ENCODE assay signal across 8 cellular contexts in the genomic region with DNA sequence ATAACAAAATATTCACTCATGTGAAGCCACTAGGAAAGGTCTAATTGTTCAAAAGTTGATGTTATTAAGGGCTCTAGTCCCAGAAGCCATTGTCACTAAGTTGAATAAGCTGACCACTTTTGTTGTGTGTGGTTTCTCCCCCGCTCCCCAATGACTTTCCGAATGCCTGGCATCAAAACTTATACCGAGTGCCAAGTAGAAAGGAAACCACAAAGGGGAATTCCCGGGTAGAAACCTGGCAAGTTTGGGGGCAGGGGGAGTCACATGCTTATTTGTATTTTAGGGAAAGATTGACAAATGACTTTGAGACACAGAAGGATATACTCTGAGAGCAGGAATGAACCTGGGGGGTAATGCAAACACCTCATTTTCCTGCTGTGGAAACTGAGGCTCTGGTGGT.
DNase-seq lines count a peak whose midpoint lies in the region; ATAC-seq, FAIRE-seq and TF ChIP-seq lines count a peak whose summit lies in the region.

No MANE protein-coding gene starts in this region.

- TF ChIP-seq RAD21 in K562 (CRISPR knock-in tag; conservative IDR thresholded peaks at IDR 0.05 in 1 of 2, IDR thresholded peaks at IDR 0.05 in 1 of 2): no peak

- H3K36me3 ChIP-seq in PC-3 (ENCODE audit: low read depth, low read length) (no peaks in the 10 kb centered on the region), K562 (ENCODE audit: control insufficient read depth, insufficient read depth, low read length) (peaks cover 52% of the 10 kb centered on the region; the same call in 2 of the 3 replicates), ovary (no peaks in the 10 kb centered on the region), WERI-Rb-1 (no peaks in the 10 kb centered on the region)

- peaks cover 3% of the 10 kb centered on the region for H3F3A ChIP-seq in PC-3 (ENCODE audit: low read length, unreplicated experiment)

- DNase-seq in AG04450 (ENCODE audit: low read depth, low spot score) (no peak), PC-3 (peak; percentile 71), K562 (ENCODE audit: extremely low read depth in 1 of 4, low spot score in 3 of 4) (no peak), ovary (peak in 1 of 5 donors; percentile 25), NCI-H446 (lab: John Stamatoyannopoulos, UW) (no peak), WERI-Rb-1 (no peak)

- CTCF ChIA-PET in AG04450 (lab: Charles Lee) (interaction anchor here (0.5 to 1.5 kb wide), 2 partner anchors 220 to 419 kb away, joined by 3 read pairs; no protein-coding TSS in a partner anchor), PC-3 (lab: Charles Lee) (no interaction called here), K562 (lab: Yijun Ruan, JAX; ENCODE audit: low intra/inter-chr PET ratio) (no interaction called here)

- BruUV-seq in PC-3 (replicated peaks; lab: Mats Ljungman, UMichigan) (no TSS peak), K562 (replicated peaks; lab: Mats Ljungman, UMichigan) (no TSS peak)

- peak overlapping the region; percentile 59 for H3K27ac ChIP-seq in AG04450 (ENCODE audit: low read depth, low read length)
- H3K27ac ChIP-seq in PC-3 (ENCODE audit: low read length): peak overlapping the region; percentile 72
- H3K27ac ChIP-seq in K562 (ENCODE audit: extremely low read depth, low read depth, low read length): peak overlapping the region; percentile 95
- H3K27ac ChIP-seq in ovary: peak overlapping the region; percentile 17 to 47
- no peak overlapping the region for H3K27ac ChIP-seq in WERI-Rb-1

- H2AFZ ChIP-seq in PC-3 (ENCODE audit: low read length): no peak overlapping the region
- peak overlapping the region; percentile 65 for H2AFZ ChIP-seq in K562 (ENCODE audit: low read depth, low read length)

- peak; percentile 8 for ATAC-seq in PC-3
- no peak for ATAC-seq in K562
- ATAC-seq in HG03457 (IDR thresholded peaks at IDR 0.05; ENCODE audit: unreplicated experiment): no peak
- ATAC-seq in HG03045 (IDR thresholded peaks at IDR 0.05; ENCODE audit: unreplicated experiment): no peak

- intact Hi-C loops in PC-3 (cut with micrococcal nuclease) (loop anchor here (5.0 kb wide), 1 partner anchor 65 kb away; no protein-coding TSS in a partner anchor), K562 (cut with micrococcal nuclease) (loop anchor here (1.0 to 10.0 kb wide), 6 partner anchors 16 to 177 kb away; no protein-coding TSS in a partner anchor), ovary (cut with DNase I) (no loop called here)

- H4K20me1 ChIP-seq in PC-3 (ENCODE audit: low read length) (no peaks in the 10 kb centered on the region), K562 (replicated peaks; ENCODE audit: control insufficient read depth, insufficient read depth, low read length) (no peaks in the 10 kb centered on the region)

- TF ChIP-seq EP300 in K562 (IDR thresholded peaks at IDR 0.05; ENCODE audit: low read length) (no peak), ovary (IDR thresholded peaks at IDR 0.05) (no peak)

- POLR2A ChIA-PET in AG04450 (lab: Yijun Ruan, JAX) (no interaction called here), PC-3 (lab: Charles Lee; ENCODE audit: unreplicated experiment) (no interaction called here), K562 (lab: Yijun Ruan, JAX) (interaction anchor here (0.7 to 1.4 kb wide), 6 partner anchors 10 to 1228 kb away, joined by 3 to 4 read pairs (median 3); no protein-coding TSS in a partner anchor)

- H3K79me2 ChIP-seq in PC-3 (ENCODE audit: low read length) (no peaks in the 10 kb centered on the region), K562 (ENCODE audit: control insufficient read depth, insufficient read depth, low read length) (no peaks in the 10 kb centered on the region; the same call in 2 of the 3 replicates)

- no peaks in the 10 kb centered on the region for H3K9me1 ChIP-seq in K562 (ENCODE audit: control insufficient read depth, insufficient read depth, low read length)

- H3K4me3 ChIP-seq in AG04450 (ENCODE audit: low read depth, low read length) (no peak overlapping the region), PC-3 (ENCODE audit: low read length) (no peak overlapping the region), K562 (no peak overlapping the region), ovary (no peak overlapping the region), WERI-Rb-1 (ENCODE audit: low read depth, low read length) (no peak overlapping the region)

- H3K4me2 ChIP-seq in PC-3 (ENCODE audit: low read length) (peak overlapping the region; percentile 73), K562 (ENCODE audit: insufficient read depth, low read length) (peak overlapping the region; percentile 70)

- no peaks in the 10 kb centered on the region for H3K27me3 ChIP-seq in AG04450 (ENCODE audit: control insufficient read depth, insufficient read depth, low read length)
- H3K27me3 ChIP-seq in PC-3 (ENCODE audit: low read length): no peaks in the 10 kb centered on the region
- H3K27me3 ChIP-seq in K562 (ENCODE audit: control insufficient read depth in 2 of 2, insufficient read depth in 2 of 2, low read length in 2 of 2): no peaks in the 10 kb centered on the region
- H3K27me3 ChIP-seq in ovary: no peaks in the 10 kb centered on the region
- H3K27me3 ChIP-seq in WERI-Rb-1 (ENCODE audit: insufficient read depth, low read depth, severe bottlenecking): no peaks in the 10 kb centered on the region

- H3K9me3 ChIP-seq in AG04450 (ENCODE audit: control insufficient read depth, insufficient read depth, low read length) (no peaks in the 10 kb centered on the region), PC-3 (ENCODE audit: low read length) (no peaks in the 10 kb centered on the region), K562 (replicated peaks; ENCODE audit: control insufficient read depth, insufficient read depth, low read depth, low read length) (no peaks in the 10 kb centered on the region), ovary (no peaks in the 10 kb centered on the region), WERI-Rb-1 (ENCODE audit: severe bottlenecking) (no peaks in the 10 kb centered on the region)

- 19% methylated on average over 4 of the region's 4 CpGs for WGBS in K562 (ENCODE audit: insufficient coverage, low coverage, missing lambda C conversion rate)
- 39 to 61% (median 42%) methylated on average over 4 of the region's 4 CpGs for WGBS in ovary, 3 donors

- peaks cover 44% of the 10 kb centered on the region for H3K4me1 ChIP-seq in PC-3 (ENCODE audit: insufficient read depth, low read length)
- peaks cover 31 to 83% of the 10 kb centered on the region in 2 experiments for H3K4me1 ChIP-seq in K562 (replicated peaks in 1 of 2; ENCODE audit: control insufficient read depth in 2 of 2, insufficient read depth in 2 of 2, low read length in 2 of 2)
- H3K4me1 ChIP-seq in ovary (ENCODE audit: insufficient read depth): peaks cover 26% of the 10 kb centered on the region

- FAIRE-seq in K562 (lab: Jason Lieb, UNC): no peak

- no peaks in the 10 kb centered on the region for H3K9me2 ChIP-seq in PC-3 (replicated peaks; ENCODE audit: low read length)

- in situ Hi-C loops in K562 (cut with MboI): no loop called here

- no peak for TF ChIP-seq POLR2A in K562 (conservative IDR thresholded peaks at IDR 0.05)
- no peak for TF ChIP-seq POLR2A in ovary (IDR thresholded peaks at IDR 0.05)

- H3K9ac ChIP-seq in PC-3 (ENCODE audit: low read length) (peak overlapping the region; percentile 44), K562 (ENCODE audit: insufficient read depth in 1 of 2, low read depth in 2 of 2, low read length in 2 of 2) (peak overlapping the region; percentile 10 to 77; a peak in 3 of 4 replicates)

- no peak for TF ChIP-seq CTCF in AG04450 (IDR thresholded peaks at IDR 0.05; ENCODE audit: low read depth, low read length)
- no peak for TF ChIP-seq CTCF in PC-3 (conservative IDR thresholded peaks at IDR 0.05; ENCODE audit: low read depth, low read length)
- no peak for TF ChIP-seq CTCF in K562 (IDR thresholded peaks at IDR 0.05 in 2 of 3, conservative IDR thresholded peaks at IDR 0.05 in 1 of 3; ENCODE audit: insufficient read depth in 2 of 3, low read depth in 1 of 3, low read length in 3 of 3)
- TF ChIP-seq CTCF in ovary (IDR thresholded peaks at IDR 0.05): no peak
- TF ChIP-seq CTCF in WERI-Rb-1 (IDR thresholded peaks at IDR 0.05; ENCODE audit: low read depth, low read length): no peak

TF ChIP-seq in K562, 482 proteins besides CTCF, POLR2A, EP300 and RAD21 (continues in another document):
- TF ChIP-seq PTTG1 (tag; IDR thresholded peaks at IDR 0.05; ENCODE audit: low read depth) (0 out of 2 replicates have a peak, but pooled peaks have one; percentile 29), ZNF449 (CRISPR knock-in tag; IDR thresholded peaks at IDR 0.05) (no peak), PHF8 (IDR thresholded peaks at IDR 0.05; ENCODE audit: borderline replicate concordance, low read length) (0 out of 2 replicates have a peak, but pooled peaks have one; percentile 6), CTBP1 (IDR thresholded peaks at IDR 0.05; ENCODE audit: borderline replicate concordance) (no peak)
- TF ChIP-seq, protein P1, sequence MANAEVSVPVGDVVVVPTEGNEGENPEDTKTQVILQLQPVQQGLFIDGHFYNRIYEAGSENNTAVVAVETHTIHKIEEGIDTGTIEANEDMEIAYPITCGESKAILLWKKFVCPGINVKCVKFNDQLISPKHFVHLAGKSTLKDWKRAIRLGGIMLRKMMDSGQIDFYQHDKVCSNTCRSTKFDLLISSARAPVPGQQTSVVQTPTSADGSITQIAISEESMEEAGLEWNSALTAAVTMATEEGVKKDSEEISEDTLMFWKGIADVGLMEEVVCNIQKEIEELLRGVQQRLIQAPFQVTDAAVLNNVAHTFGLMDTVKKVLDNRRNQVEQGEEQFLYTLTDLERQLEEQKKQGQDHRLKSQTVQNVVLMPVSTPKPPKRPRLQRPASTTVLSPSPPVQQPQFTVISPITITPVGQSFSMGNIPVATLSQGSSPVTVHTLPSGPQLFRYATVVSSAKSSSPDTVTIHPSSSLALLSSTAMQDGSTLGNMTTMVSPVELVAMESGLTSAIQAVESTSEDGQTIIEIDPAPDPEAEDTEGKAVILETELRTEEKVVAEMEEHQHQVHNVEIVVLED (CRISPR knock-in tag; IDR thresholded peaks at IDR 0.05): no peak

Comparison
In these comparisons a context has a peak if more than half of its experiments do, and no peak if none do; other contexts are left out.
1. intact Hi-C loops: an anchor here in PC-3 (5.0 kb wide) and K562 (1.0 to 10.0 kb wide); none called in ovary.